ENCODE assay signal across 10 cellular contexts in the genomic region with DNA sequence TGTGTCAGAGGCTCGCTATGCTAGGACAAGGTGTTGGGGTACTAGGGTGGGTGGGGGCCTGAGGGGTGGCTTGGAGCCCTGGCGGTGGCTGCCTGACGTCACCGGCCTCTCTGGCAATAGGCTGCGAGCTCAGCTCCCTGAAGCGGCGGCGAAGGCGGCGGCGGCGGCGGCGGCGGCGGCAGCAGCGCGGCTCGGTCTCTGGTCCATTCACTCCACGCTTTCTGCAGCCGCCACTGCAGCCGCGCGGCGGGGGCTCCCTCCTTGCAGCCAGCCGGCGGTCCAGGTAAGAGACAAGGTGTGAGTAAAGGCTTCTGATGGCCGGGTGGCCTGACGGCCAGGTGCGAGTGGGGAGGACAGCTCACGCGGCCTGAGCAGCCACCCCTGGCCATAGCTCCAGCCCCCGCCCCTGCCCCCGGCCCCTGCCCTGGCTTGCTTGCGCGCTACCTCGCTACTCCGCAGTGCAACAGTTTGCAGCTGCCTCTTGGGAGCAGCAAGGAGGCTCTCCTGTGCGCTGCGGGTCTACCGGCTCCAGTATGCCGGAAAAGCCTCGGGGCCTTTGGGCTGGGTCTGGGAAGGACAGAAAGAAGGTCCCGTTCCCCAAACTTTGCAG. TPM values are rescaled to one million over a fixed set of nuclear protein-coding genes. Genes with fewer than 3 reads are reported as not detected.
DNase-seq lines count a peak whose midpoint lies in the region; ATAC-seq, FAIRE-seq and TF ChIP-seq lines count a peak whose summit lies in the region.
"Had no signal": no experiment of that assay in that cellular context is flagged by ENCODE, and none has a peak within 500 bp of the region (broad histone marks: within the 10 kb centered on the region; RNA-seq: fewer than 3 reads in every experiment).

A gene (plus strand): TSS at position 210 of the 610 bp plus-strand sequence. CDS start 1,444 bp downstream, outside the sequence.

- H4K20me1 ChIP-seq in hepatocyte (ENCODE audit: insufficient read depth, poor library complexity, severe bottlenecking), result no peaks in the 10 kb centered on the region
- no peaks in the 10 kb centered on the region for H4K20me1 ChIP-seq in MM.1S (ENCODE audit: insufficient read depth, low read length)

- H3K9ac ChIP-seq in MM.1S (ENCODE audit: low read length), result no peak within 1 kb of the TSS
- H3K9ac ChIP-seq: parathyroid adenoma had no signal

- H3K9me3 ChIP-seq in hepatocyte (ENCODE audit: low read depth), result no peaks in the 10 kb centered on the region
- no peaks in the 10 kb centered on the region for H3K9me3 ChIP-seq in spleen
- no peaks in the 10 kb centered on the region for H3K9me3 ChIP-seq in MM.1S (replicated peaks; ENCODE audit: insufficient read depth, low read length)
- H3K9me3 ChIP-seq: body of pancreas had no signal

- H3K4me1 Mint-ChIP-seq in activated T-helper 1 cell treated with anti-CD3 and anti-CD28 coated beads, Interleukin-12 subunit alpha, Interleukin-12 subunit beta, Interleukin-2, Interleukin-4 antibody, amounts not matched to agents 30 ng/mL and 10 ng/mL and 1 ng/mL, durations not matched to agents 14 hours and 24 hours and 36 hours (ENCODE audit: low read depth), result no peaks in the 10 kb centered on the region

- TF ChIP-seq CTCF in hepatocyte (IDR thresholded peaks at IDR 0.05; ENCODE audit: poor library complexity) (no peak), spleen (IDR thresholded peaks at IDR 0.05 in 8 of 11, conservative IDR thresholded peaks at IDR 0.05 in 3 of 11) (no peak), MM.1S (IDR thresholded peaks at IDR 0.05; ENCODE audit: low read length) (no peak)

- FAIRE-seq in GM12892 (lab: Jason Lieb, UNC), result no peak

- WGBS in hepatocyte (ENCODE audit: low lambda C conversion rate, missing lambda C conversion rate), result 4% methylated on average over 31 of the region's 44 CpGs
- WGBS in spleen, 5 donors, result 3 to 5% (median 4%) methylated on average over 26 to 44 of the region's 44 CpGs

- H2AFZ ChIP-seq in hepatocyte (peak within 1 kb of the TSS; percentile 49), MM.1S (ENCODE audit: low read length) (no peak within 1 kb of the TSS)
- H2AFZ ChIP-seq: parathyroid adenoma had no signal

- no peaks in the 10 kb centered on the region for H3K36me3 ChIP-seq in H7 (replicated peaks; ENCODE audit: control insufficient read depth, insufficient read depth, low read length)
- no peaks in the 10 kb centered on the region for H3K36me3 ChIP-seq in hepatocyte (replicated peaks; ENCODE audit: insufficient read depth, low read depth)
- no peaks in the 10 kb centered on the region for H3K36me3 ChIP-seq in spleen
- H3K36me3 ChIP-seq in MM.1S (replicated peaks; ENCODE audit: insufficient read depth, low read length), result no peaks in the 10 kb centered on the region

- H3K27ac ChIP-seq in hepatocyte (no peak within 1 kb of the TSS), spleen (no peak within 1 kb of the TSS), MM.1S (ENCODE audit: low read length) (no peak within 1 kb of the TSS)
- H3K27ac ChIP-seq: body of pancreas, parathyroid adenoma had no signal

- no peak within 1 kb of the TSS for H3K27ac Mint-ChIP-seq in activated T-helper 1 cell treated with anti-CD3 and anti-CD28 coated beads, Interleukin-12 subunit alpha, Interleukin-12 subunit beta, Interleukin-2, Interleukin-4 antibody, amounts not matched to agents 30 ng/mL and 10 ng/mL and 1 ng/mL, durations not matched to agents 14 hours and 24 hours and 36 hours

- peaks cover 41% of the 10 kb centered on the region for H3K27me3 ChIP-seq in H7 (ENCODE audit: control insufficient read depth, insufficient read depth, low read length)
- peaks cover 67% of the 10 kb centered on the region for H3K27me3 ChIP-seq in hepatocyte
- peaks cover 6 to 65% (median 36%) of the 10 kb centered on the region in 7 donors for H3K27me3 ChIP-seq in spleen (replicated peaks in 1 of 7)
- no peaks in the 10 kb centered on the region for H3K27me3 ChIP-seq in MM.1S (replicated peaks; ENCODE audit: insufficient read depth, low read length)

- H3K4me3 ChIP-seq in H7 (ENCODE audit: insufficient read depth, low read depth, low read length), result peak within 1 kb of the TSS; percentile 45
- H3K4me3 ChIP-seq in hepatocyte, result peak within 1 kb of the TSS; percentile 10
- H3K4me3 ChIP-seq in spleen, result peak within 1 kb of the TSS in 7 of 8 donors; percentile 4 to 59 (median 25)
- no peak within 1 kb of the TSS for H3K4me3 ChIP-seq in MM.1S (ENCODE audit: low read length)
- H3K4me3 ChIP-seq: body of pancreas had no signal

- no peaks in the 10 kb centered on the region for H3K79me2 ChIP-seq in hepatocyte
- H3K79me2 ChIP-seq in MM.1S (ENCODE audit: low read length), result no peaks in the 10 kb centered on the region
- H3K79me2 ChIP-seq: parathyroid adenoma had no signal

- no peak for ATAC-seq in GM18511 (IDR thresholded peaks at IDR 0.05; ENCODE audit: unreplicated experiment)
- ATAC-seq: body of pancreas had no signal

- no peaks in the 10 kb centered on the region for H3K9me3 Mint-ChIP-seq in activated T-helper 1 cell treated with anti-CD3 and anti-CD28 coated beads, Interleukin-12 subunit alpha, Interleukin-12 subunit beta, Interleukin-2, Interleukin-4 antibody, amounts not matched to agents 30 ng/mL and 10 ng/mL and 1 ng/mL, durations not matched to agents 14 hours and 24 hours and 36 hours

- peaks cover 17% of the 10 kb centered on the region for H3K27me3 Mint-ChIP-seq in activated T-helper 1 cell treated with anti-CD3 and anti-CD28 coated beads, Interleukin-12 subunit alpha, Interleukin-12 subunit beta, Interleukin-2, Interleukin-4 antibody, amounts not matched to agents 30 ng/mL and 10 ng/mL and 1 ng/mL, durations not matched to agents 14 hours and 24 hours and 36 hours (ENCODE audit: insufficient read depth)

- intact Hi-C loops in spleen (cut with DNase I; ENCODE audit: low total_unique reads), result no loop called here
- intact Hi-C loops in activated T-helper 1 cell treated with anti-CD3 and anti-CD28 coated beads, Interleukin-12 subunit alpha, Interleukin-12 subunit beta, Interleukin-2, Interleukin-4 antibody, amounts not matched to agents 30 ng/mL and 10 ng/mL and 1 ng/mL, durations not matched to agents 14 hours and 24 hours and 36 hours (cut with micrococcal nuclease), result no loop called here

- H3K4me2 ChIP-seq in hepatocyte (peak within 1 kb of the TSS; percentile 96), MM.1S (ENCODE audit: low read depth, low read length) (no peak within 1 kb of the TSS)

- TF ChIP-seq POLR2A in spleen (IDR thresholded peaks at IDR 0.05) (no peak), GM12892 (IDR thresholded peaks at IDR 0.05; ENCODE audit: low read depth, low read length) (no peak)

- no peaks in the 10 kb centered on the region for H3K9me2 ChIP-seq in hepatocyte (replicated peaks; ENCODE audit: insufficient read depth)
- no peaks in the 10 kb centered on the region for H3K9me2 ChIP-seq in MM.1S (replicated peaks; ENCODE audit: insufficient read depth, low read length)

- H3K36me3 Mint-ChIP-seq in activated T-helper 1 cell treated with anti-CD3 and anti-CD28 coated beads, Interleukin-12 subunit alpha, Interleukin-12 subunit beta, Interleukin-2, Interleukin-4 antibody, amounts not matched to agents 30 ng/mL and 10 ng/mL and 1 ng/mL, durations not matched to agents 14 hours and 24 hours and 36 hours (ENCODE audit: low read depth), result no peaks in the 10 kb centered on the region

- no peaks in the 10 kb centered on the region for H3F3A ChIP-seq in MM.1S (ENCODE audit: insufficient read depth, low read length)

- no peak within 1 kb of the TSS for H3K4me3 Mint-ChIP-seq in activated T-helper 1 cell treated with anti-CD3 and anti-CD28 coated beads, Interleukin-12 subunit alpha, Interleukin-12 subunit beta, Interleukin-2, Interleukin-4 antibody, amounts not matched to agents 30 ng/mL and 10 ng/mL and 1 ng/mL, durations not matched to agents 14 hours and 24 hours and 36 hours

- H3K4me1 ChIP-seq in hepatocyte (ENCODE audit: insufficient read depth) (no peaks in the 10 kb centered on the region), spleen (peaks cover 0 to 28% (median 13%) of the 10 kb centered on the region in 6 donors), MM.1S (ENCODE audit: low read length) (no peaks in the 10 kb centered on the region)
- H3K4me1 ChIP-seq: parathyroid adenoma had no signal

- DNase-seq in H7 (peak; percentile 80), anterior cingulate cortex (lab: John Stamatoyannopoulos, UW) (peak in 38 of 58 donors; percentile 4 to 74 (median 36)), hepatocyte (ENCODE audit: low spot score) (peak; percentile 16), spleen (peak; percentile 68), GM12892 (ENCODE audit: insufficient read length) (no peak), MM.1S (no peak)
- no peak for DNase-seq in activated T-helper 1 cell treated with anti-CD3 and anti-CD28 coated beads, Interleukin-12 subunit alpha, Interleukin-12 subunit beta, Interleukin-2, Interleukin-4 antibody, amounts not matched to agents 30 ng/mL and 10 ng/mL and 1 ng/mL, durations not matched to agents 14 hours and 24 hours and 36 hours (ENCODE audit: low spot score)

RNA-seq across cellular contexts. Expression of the gene that starts here (rescaled TPM):
- total RNA-seq in H7 (2014; rRNA removed; shearing (Covaris generic)), result not detected in 2 replicates
- total RNA-seq in hepatocyte (0.13 and 0.52 TPM in 2 replicates), spleen (under 1 TPM in 4 of 7 donors, not detected in 3; 0.09 to 0.42 (median 0.15) TPM)
- polyA plus RNA-seq in hepatocyte (0.09 TPM in 1 of 2 replicates, not detected in the other), spleen (under 1 TPM in 2 of 3 donors, not detected in 1; 0.02 to 0.06 TPM)
- not detected in 2 replicates for total RNA-seq in activated T-helper 1 cell treated with anti-CD3 and anti-CD28 coated beads, Interleukin-12 subunit alpha, Interleukin-12 subunit beta, Interleukin-2, Interleukin-4 antibody, amounts not matched to agents 30 ng/mL and 10 ng/mL and 1 ng/mL, durations not matched to agents 14 hours and 24 hours and 36 hours
- not detected for polyA plus RNA-seq in GM12892 (2012; ENCODE audit: missing spikeins)
- total RNA-seq: body of pancreas had no signal

Comparison
In these comparisons a context has a peak if more than half of its experiments do, and no peak if none do; other contexts are left out.
1. Peak in DNase-seq and H3K4me3 ChIP-seq in H7; RNA of the gene not detected or under 1 TPM.
2. Peak in DNase-seq, H3K4me3 ChIP-seq and H3K4me2 ChIP-seq in hepatocyte; RNA of the gene not detected or under 1 TPM.
3. Peak in DNase-seq and H3K4me3 ChIP-seq in spleen; RNA of the gene not detected or under 1 TPM.
4. DNase-seq: peak in anterior cingulate cortex (38 of 58); none in activated T-helper 1 cell treated with anti-CD3 and anti-CD28 coated beads, Interleukin-12 subunit alpha, Interleukin-12 subunit beta, Interleukin-2, Interleukin-4 antibody, amounts not matched to agents 30 ng/mL and 10 ng/mL and 1 ng/mL, durations not matched to agents 14 hours and 24 hours and 36 hours (single experiment), GM12892 (single experiment) and MM.1S (single experiment).